1 cellular context compared by ENCODE assay signal in the genomic region with DNA sequence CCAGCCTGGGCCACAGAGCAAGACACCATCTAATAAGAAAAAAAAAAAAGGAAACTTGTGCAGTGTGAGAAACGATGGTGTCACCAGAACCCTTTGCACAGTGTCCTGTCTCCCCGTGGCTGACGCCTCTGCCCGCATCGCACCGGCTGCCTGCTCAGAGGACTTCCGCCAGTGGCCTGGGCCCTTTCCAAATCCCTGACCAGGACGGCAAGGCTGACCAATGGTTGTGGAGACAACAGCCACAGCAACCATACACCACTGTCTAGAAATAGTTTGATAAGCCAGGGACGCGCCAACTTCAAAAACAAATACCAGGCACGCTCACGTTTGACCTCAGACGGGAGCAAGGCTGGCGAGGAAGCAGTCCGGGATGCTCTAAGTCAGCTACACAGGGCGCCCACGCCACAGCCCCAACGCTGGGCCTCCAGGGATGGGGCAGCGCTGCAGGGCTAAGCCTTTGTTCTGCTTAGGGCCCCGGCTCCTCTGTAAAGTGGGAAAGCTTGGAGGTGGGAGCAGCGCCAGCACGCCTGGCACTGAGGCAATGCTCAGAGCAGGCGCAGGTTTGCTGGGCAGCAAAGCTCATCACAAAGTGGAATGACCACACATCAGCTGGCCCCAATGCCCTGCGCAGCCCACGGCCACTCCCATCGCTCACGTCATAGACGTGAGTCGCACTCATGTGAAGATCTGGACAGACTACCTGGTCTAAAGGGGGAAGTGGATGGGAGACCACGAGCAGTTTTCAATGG.
TF ChIP-seq lines count a peak whose summit lies in the region.

No MANE protein-coding gene starts in this region.

TF ChIP-seq in HEK293, 187 proteins besides CTCF, POLR2A, EP300 and RAD21 (continued from another document):
- TF ChIP-seq, protein P1, sequence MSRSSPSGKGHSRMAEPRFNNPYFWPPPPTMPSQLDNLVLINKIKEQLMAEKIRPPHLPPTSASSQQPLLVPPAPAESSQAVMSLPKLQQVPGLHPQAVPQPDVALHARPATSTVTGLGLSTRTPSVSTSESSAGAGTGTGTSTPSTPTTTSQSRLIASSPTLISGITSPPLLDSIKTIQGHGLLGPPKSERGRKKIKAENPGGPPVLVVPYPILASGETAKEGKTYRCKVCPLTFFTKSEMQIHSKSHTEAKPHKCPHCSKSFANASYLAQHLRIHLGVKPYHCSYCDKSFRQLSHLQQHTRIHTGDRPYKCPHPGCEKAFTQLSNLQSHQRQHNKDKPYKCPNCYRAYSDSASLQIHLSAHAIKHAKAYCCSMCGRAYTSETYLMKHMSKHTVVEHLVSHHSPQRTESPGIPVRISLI (tag by site-specific recombination; IDR thresholded peaks at IDR 0.05): no peak
- no peak for TF ChIP-seq ZNF169 (tag by site-specific recombination; IDR thresholded peaks at IDR 0.05)
